Comparison of ENCODE assay signal across 1 cellular context in genomic region chr2:37211212-37211611, GRCh38.
TF ChIP-seq lines count a peak whose summit lies in the region.

No MANE protein-coding gene starts in this region.

TF ChIP-seq in GM23338, 12 proteins besides CTCF, POLR2A, EP300 and RAD21 (continued from another document):
- TF ChIP-seq ETS1 (IDR thresholded peaks at IDR 0.05) = no peak
- TF ChIP-seq ZNF462 (CRISPR knock-in tag; IDR thresholded peaks at IDR 0.05) = no peak
- no peak for TF ChIP-seq JUNB (IDR thresholded peaks at IDR 0.05; ENCODE audit: unreplicated experiment)
- TF ChIP-seq ZNF331 (CRISPR knock-in tag; IDR thresholded peaks at IDR 0.05; ENCODE audit: low read depth) = no peak
- TF ChIP-seq POLR2AphosphoS5 (IDR thresholded peaks at IDR 0.05; ENCODE audit: low read depth) = no peak
- no peak for TF ChIP-seq CREB1 (CRISPR knock-in tag; IDR thresholded peaks at IDR 0.05; ENCODE audit: low read depth)
- TF ChIP-seq EZH2 (IDR thresholded peaks at IDR 0.05; ENCODE audit: low read depth, unreplicated experiment) = no peak
- TF ChIP-seq ZNF114 (CRISPR knock-in tag; IDR thresholded peaks at IDR 0.05) = no peak
